In the genomic region with DNA sequence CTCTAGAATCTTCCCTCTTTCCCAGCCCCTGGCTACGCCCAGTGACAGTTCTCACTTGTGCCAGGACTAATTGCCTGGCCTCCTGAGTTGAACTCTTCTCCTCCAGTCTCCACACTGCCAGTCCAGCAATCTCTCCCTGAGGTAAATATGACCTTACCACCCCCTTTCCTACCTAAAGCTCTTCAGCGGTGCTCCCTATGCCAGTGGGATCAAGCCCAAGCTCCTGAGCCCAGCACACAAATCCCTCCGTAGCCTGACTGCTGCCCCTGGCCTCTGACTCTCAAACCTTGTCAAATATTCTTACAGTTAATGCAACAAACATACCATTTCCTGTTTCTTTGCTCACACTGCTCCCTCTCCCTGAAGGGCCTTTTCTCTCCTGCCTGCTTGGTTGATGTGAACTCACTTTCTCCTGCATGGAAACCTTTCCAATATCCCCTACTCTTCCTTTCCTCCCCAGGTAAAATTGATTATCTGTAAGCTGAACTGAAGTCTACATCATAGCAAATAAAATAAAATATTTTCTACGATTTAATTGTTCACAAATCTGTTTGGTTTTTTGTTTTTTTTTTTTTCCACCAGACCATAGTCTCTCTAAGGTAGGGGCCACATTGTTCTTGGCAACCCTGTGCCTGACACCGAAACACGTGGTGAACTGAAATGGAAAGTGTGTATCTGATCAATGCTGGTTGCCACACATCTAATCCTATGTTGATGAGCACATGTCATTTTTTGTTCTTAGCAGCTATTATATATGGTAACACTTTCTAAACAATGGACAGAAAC, we compare ENCODE assay signal across 19 cellular contexts.
DNase-seq lines count a peak whose midpoint lies in the region; ATAC-seq, FAIRE-seq and TF ChIP-seq lines count a peak whose summit lies in the region.
"Had no signal": no experiment of that assay in that cellular context is flagged by ENCODE, and none has a peak within 500 bp of the region (broad histone marks: within the 10 kb centered on the region; RNA-seq: fewer than 3 reads in every experiment).

No MANE protein-coding gene starts in this region.

- H2AFZ ChIP-seq in endothelial cell of umbilical vein (ENCODE audit: low read depth, low read length), result peak overlapping the region; percentile 80

- no peaks in the 10 kb centered on the region for H3K79me2 ChIP-seq in endothelial cell of umbilical vein (ENCODE audit: control insufficient read depth, insufficient read depth, low read length)

- dilution Hi-C loops in endothelial cell of umbilical vein (cut with MboI; ENCODE audit: extremely low pct_ligation_motif_present, low sequenced_read_pairs), result no loop called here

- H3K9me3 Mint-ChIP-seq in activated CD4-positive, alpha-beta T cell treated with anti-CD3 and anti-CD28 coated beads, Interleukin-2, amount 10 ng/mL, durations not matched to agents 24 days and 14 days, result no peaks in the 10 kb centered on the region
- no peaks in the 10 kb centered on the region for H3K9me3 Mint-ChIP-seq in type B pancreatic cell
- H3K9me3 Mint-ChIP-seq: activated CD8-positive, alpha-beta T cell treated with anti-CD3 and anti-CD28 coated beads for 36 hours; CD4-positive, alpha-beta T cell; natural killer cell treated with Interleukin-12 subunit alpha and Interleukin-12 subunit beta and Interleukin-15 and Interleukin-18, amount 100 ng/mL, for 72 hours had no signal

- H3K4me1 Mint-ChIP-seq in activated CD4-positive, alpha-beta T cell treated with anti-CD3 and anti-CD28 coated beads, Interleukin-2, amount 10 ng/mL, durations not matched to agents 24 days and 14 days, result peaks cover 16% of the 10 kb centered on the region
- peaks cover 41% of the 10 kb centered on the region for H3K4me1 Mint-ChIP-seq in type B pancreatic cell (ENCODE audit: unreplicated experiment)

- H4K20me1 ChIP-seq in endothelial cell of umbilical vein (replicated peaks; ENCODE audit: control insufficient read depth, extremely low read depth, insufficient read depth, low read length), result no peaks in the 10 kb centered on the region

- BruUV-seq in endothelial cell of umbilical vein (replicated peaks; lab: Mats Ljungman, UMichigan), result no TSS peak

- H3K4me1 ChIP-seq in endothelial cell of umbilical vein (ENCODE audit: control insufficient read depth, extremely low read depth, insufficient read depth, low read length), result peaks cover 37% of the 10 kb centered on the region
- H3K4me1 ChIP-seq: Peyer's patch had no signal

- FAIRE-seq in endothelial cell of umbilical vein (lab: Jason Lieb, UNC), result peak; percentile 79
- FAIRE-seq: H54 had no signal

- no peak overlapping the region for H3K4me3 ChIP-seq in endothelial cell of umbilical vein (replicated peaks in 1 of 3; ENCODE audit: insufficient read depth in 1 of 3, low read depth in 1 of 3, low read length in 3 of 3)
- H3K4me3 ChIP-seq: Peyer's patch, upper lobe of left lung had no signal

- no peak for DNase-seq in activated CD4-positive, alpha-beta T cell treated with anti-CD3 and anti-CD28 coated beads, Interleukin-2, amount 10 ng/mL, durations not matched to agents 24 days and 14 days
- DNase-seq in activated CD4-positive, alpha-beta T cell treated with anti-CD3 and anti-CD28 coated beads for 4 hours, result no peak
- DNase-seq in NCI-H69 (lab: John Stamatoyannopoulos, UW), result peak; percentile 32
- no peak for DNase-seq in endothelial cell of umbilical vein (ENCODE audit: low read depth, low spot score)
- DNase-seq in type B pancreatic cell (ENCODE audit: extremely low spot score, unreplicated experiment), result no peak
- no peak for DNase-seq in DMS53 treated with DMSO at 0.1 percent for 48 hours (lab: John Stamatoyannopoulos, UW; ENCODE audit: unreplicated experiment)
- no peak for DNase-seq in GM19238 (ENCODE audit: insufficient read length, low spot score)
- DNase-seq: activated CD8-positive, alpha-beta T cell treated with anti-CD3 and anti-CD28 coated beads for 36 hours; activated T-cell treated with anti-CD3 and anti-CD28 coated beads, Interleukin-2, amount 50 U/mL, for 72 hours; CD4-positive, alpha-beta T cell; MM.1S; NCI-H748 treated with DMSO at 0.1 percent for 48 hours; Peyer's patch; stimulated activated CD4-positive, alpha-beta T cell treated with anti-CD3 and anti-CD28 coated beads, Interleukin-12 subunit alpha, Interleukin-12 subunit beta, amount 100 ng/mL, for 4 hours; stimulated activated naive CD4-positive, alpha-beta T cell; upper lobe of left lung had no signal

- H3K27me3 ChIP-seq in endothelial cell of umbilical vein (ENCODE audit: control insufficient read depth in 2 of 2, insufficient read depth in 2 of 2, low read length in 2 of 2), result no peaks in the 10 kb centered on the region
- H3K27me3 ChIP-seq: Peyer's patch, upper lobe of left lung had no signal

- H3K4me3 Mint-ChIP-seq in activated CD4-positive, alpha-beta T cell treated with anti-CD3 and anti-CD28 coated beads, Interleukin-2, amount 10 ng/mL, durations not matched to agents 24 days and 14 days, result no peak overlapping the region
- peak overlapping the region; percentile 19 for H3K4me3 Mint-ChIP-seq in type B pancreatic cell
- H3K4me3 Mint-ChIP-seq: activated CD8-positive, alpha-beta T cell treated with anti-CD3 and anti-CD28 coated beads for 36 hours; activated T-cell treated with anti-CD3 and anti-CD28 coated beads, Interleukin-2, amount 50 U/mL, for 72 hours; CD4-positive, alpha-beta T cell; natural killer cell treated with Interleukin-12 subunit alpha and Interleukin-12 subunit beta and Interleukin-15 and Interleukin-18, amount 100 ng/mL, for 72 hours had no signal

- no peaks in the 10 kb centered on the region for H3K36me3 ChIP-seq in endothelial cell of umbilical vein (ENCODE audit: control insufficient read depth in 2 of 2, extremely low read depth in 1 of 2, insufficient read depth in 2 of 2, low read length in 2 of 2)
- H3K36me3 ChIP-seq: Peyer's patch, upper lobe of left lung had no signal

- no peaks in the 10 kb centered on the region for H3K9me1 ChIP-seq in endothelial cell of umbilical vein (replicated peaks; ENCODE audit: control insufficient read depth, extremely low read depth, insufficient read depth, low read length)

- ATAC-seq in HG03095 (IDR thresholded peaks at IDR 0.05; ENCODE audit: unreplicated experiment), result no peak
- ATAC-seq: activated CD8-positive, alpha-beta T cell treated with anti-CD3 and anti-CD28 coated beads for 36 hours; activated T-cell treated with anti-CD3 and anti-CD28 coated beads, Interleukin-2, amount 50 U/mL, for 72 hours; natural killer cell treated with Interleukin-12 subunit alpha and Interleukin-12 subunit beta and Interleukin-15 and Interleukin-18, amount 100 ng/mL, for 72 hours had no signal

- H3K9ac ChIP-seq in endothelial cell of umbilical vein (replicated peaks; ENCODE audit: extremely low read depth, insufficient read depth, low read length), result no peak overlapping the region

- H3K27ac Mint-ChIP-seq in activated CD4-positive, alpha-beta T cell treated with anti-CD3 and anti-CD28 coated beads, Interleukin-2, amount 10 ng/mL, durations not matched to agents 24 days and 14 days, result peak overlapping the region; percentile 80
- peak overlapping the region; percentile 1 for H3K27ac Mint-ChIP-seq in type B pancreatic cell
- H3K27ac Mint-ChIP-seq: activated CD8-positive, alpha-beta T cell treated with anti-CD3 and anti-CD28 coated beads for 36 hours; activated T-cell treated with anti-CD3 and anti-CD28 coated beads, Interleukin-2, amount 50 U/mL, for 72 hours; CD4-positive, alpha-beta T cell; natural killer cell treated with Interleukin-12 subunit alpha and Interleukin-12 subunit beta and Interleukin-15 and Interleukin-18, amount 100 ng/mL, for 72 hours had no signal

- H3K9me3 ChIP-seq in endothelial cell of umbilical vein (replicated peaks; ENCODE audit: control insufficient read depth, insufficient read depth, low read length), result no peaks in the 10 kb centered on the region
- H3K9me3 ChIP-seq: Peyer's patch, upper lobe of left lung had no signal

- CTCF ChIA-PET in endothelial cell of umbilical vein (lab: Charles Lee), result no interaction called here

- POLR2A ChIA-PET in endothelial cell of umbilical vein (lab: Charles Lee), result interaction anchor here (0.6 kb wide), 1 partner anchor 49 kb away, joined by 4 read pairs; no protein-coding TSS in a partner anchor

- peak overlapping the region; percentile 47 for H3K27ac ChIP-seq in endothelial cell of umbilical vein (ENCODE audit: insufficient read depth, low read depth, low read length)
- H3K27ac ChIP-seq: Peyer's patch, upper lobe of left lung had no signal

- TF ChIP-seq CTCF in endothelial cell of umbilical vein (IDR thresholded peaks at IDR 0.05; ENCODE audit: extremely low read depth in 1 of 2, insufficient read depth in 1 of 2, low read depth in 1 of 2, low read length in 2 of 2) (no peak), type B pancreatic cell (conservative IDR thresholded peaks at IDR 0.05) (no peak)

- H3K36me3 Mint-ChIP-seq in activated CD4-positive, alpha-beta T cell treated with anti-CD3 and anti-CD28 coated beads, Interleukin-2, amount 10 ng/mL, durations not matched to agents 24 days and 14 days (ENCODE audit: low read depth), result no peaks in the 10 kb centered on the region
- H3K36me3 Mint-ChIP-seq in type B pancreatic cell, result no peaks in the 10 kb centered on the region
- H3K36me3 Mint-ChIP-seq: natural killer cell treated with Interleukin-12 subunit alpha and Interleukin-12 subunit beta and Interleukin-15 and Interleukin-18, amount 100 ng/mL, for 72 hours had no signal

- peaks cover 1% of the 10 kb centered on the region for H3K27me3 Mint-ChIP-seq in activated CD4-positive, alpha-beta T cell treated with anti-CD3 and anti-CD28 coated beads, Interleukin-2, amount 10 ng/mL, durations not matched to agents 24 days and 14 days
- no peaks in the 10 kb centered on the region for H3K27me3 Mint-ChIP-seq in type B pancreatic cell

- no peak overlapping the region for H3K4me2 ChIP-seq in endothelial cell of umbilical vein (ENCODE audit: insufficient read depth, low read length)

- intact Hi-C loops in activated CD4-positive, alpha-beta T cell treated with anti-CD3 and anti-CD28 coated beads, Interleukin-2, amount 10 ng/mL, durations not matched to agents 24 days and 14 days (cut with micrococcal nuclease), result no loop called here
- intact Hi-C loops in endothelial cell of umbilical vein (cut with micrococcal nuclease), result no loop called here

- no peak for TF ChIP-seq POLR2A in endothelial cell of umbilical vein (IDR thresholded peaks at IDR 0.05; ENCODE audit: low read depth, low read length)

TF ChIP-seq in endothelial cell of umbilical vein, 7 proteins besides CTCF, POLR2A, EP300 and RAD21 (continues in another document):
- TF ChIP-seq MAX (IDR thresholded peaks at IDR 0.05; ENCODE audit: insufficient read depth, insufficient read length) (no peak), GATA2 (IDR thresholded peaks at IDR 0.05; ENCODE audit: insufficient read depth, insufficient read length, low read depth, low read length) (no peak), EZH2 (IDR thresholded peaks at IDR 0.05; ENCODE audit: borderline replicate concordance, low read depth, low read length, severe bottlenecking) (no peak), FOS (IDR thresholded peaks at IDR 0.05; ENCODE audit: borderline replicate concordance, insufficient read depth, low read length) (no peak), MYC (IDR thresholded peaks at IDR 0.05; ENCODE audit: low read depth, low read length) (no peak)
